1 cellular context compared by ENCODE assay signal in genomic region chr5:174571662-174572397, GRCh38.
TF ChIP-seq lines count a peak whose summit lies in the region.

No MANE protein-coding gene starts in this region.

TF ChIP-seq in GM23338, 12 proteins besides CTCF, POLR2A, EP300 and RAD21 (continued from another document):
- TF ChIP-seq REST (IDR thresholded peaks at IDR 0.05; ENCODE audit: unreplicated experiment) (no peak), JUNB (IDR thresholded peaks at IDR 0.05; ENCODE audit: unreplicated experiment) (no peak), STAT1 (IDR thresholded peaks at IDR 0.05; ENCODE audit: unreplicated experiment) (no peak), ZNF331 (CRISPR knock-in tag; IDR thresholded peaks at IDR 0.05; ENCODE audit: low read depth) (no peak), ZNF114 (CRISPR knock-in tag; IDR thresholded peaks at IDR 0.05) (no peak), ETS1 (IDR thresholded peaks at IDR 0.05) (no peak), EZH2 (IDR thresholded peaks at IDR 0.05; ENCODE audit: low read depth, unreplicated experiment) (no peak)
